In the genomic region with DNA sequence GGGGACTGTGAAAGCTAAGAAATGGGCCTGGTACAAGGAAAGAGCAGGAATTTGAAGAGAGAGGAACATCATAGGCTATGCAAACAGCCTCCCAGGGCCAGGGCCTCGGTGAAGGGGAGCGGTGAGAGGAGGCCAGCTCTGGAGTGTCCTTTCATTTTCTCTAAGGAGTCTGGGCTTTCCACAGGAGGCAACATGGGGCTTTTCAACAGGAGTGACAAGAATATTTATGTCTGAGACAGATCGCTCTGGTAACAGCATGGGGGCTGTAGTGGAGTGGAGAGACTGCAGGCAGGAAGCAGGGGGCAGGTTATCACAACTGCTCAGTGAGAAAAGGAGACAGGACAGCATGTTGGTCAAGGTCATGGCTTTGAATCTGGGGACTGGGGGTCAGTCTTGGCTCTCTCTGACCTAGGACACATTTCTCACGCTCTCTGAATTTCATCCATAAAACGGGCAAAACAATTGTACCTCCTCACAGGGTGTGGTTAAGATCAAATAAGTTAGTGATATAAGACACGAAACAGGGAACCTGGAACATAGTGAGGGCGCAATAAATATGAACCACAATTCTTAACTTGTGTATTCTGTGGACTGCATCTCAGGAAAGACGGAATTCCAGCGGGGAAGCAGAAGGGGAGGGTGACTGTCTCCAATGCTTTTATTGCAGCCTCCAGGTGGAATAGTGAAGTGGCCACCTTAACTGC, we compare ENCODE assay signal across 12 cellular contexts. TPM values are rescaled to one million over a fixed set of nuclear protein-coding genes. Genes with fewer than 3 reads are reported as not detected.
DNase-seq lines count a peak whose midpoint lies in the region; TF ChIP-seq lines count a peak whose summit lies in the region.
"Had no signal": no experiment of that assay in that cellular context is flagged by ENCODE, and none has a peak within 500 bp of the region (broad histone marks: within the 10 kb centered on the region; RNA-seq: fewer than 3 reads in every experiment).

No MANE protein-coding gene starts in this region.

- no peaks in the 10 kb centered on the region for H3K27me3 ChIP-seq in A673 (replicated peaks; ENCODE audit: insufficient read depth, low read depth, low read length, poor library complexity)
- H3K27me3 ChIP-seq in NT2/D1 (ENCODE audit: insufficient read depth, insufficient read length): no peaks in the 10 kb centered on the region
- no peaks in the 10 kb centered on the region for H3K27me3 ChIP-seq in dorsolateral prefrontal cortex
- no peaks in the 10 kb centered on the region for H3K27me3 ChIP-seq in muscle layer of duodenum (ENCODE audit: low read depth, low read length)
- no peaks in the 10 kb centered on the region for H3K27me3 ChIP-seq in MM.1S (replicated peaks; ENCODE audit: insufficient read depth, low read length)
- H3K27me3 ChIP-seq: BLaER1 had no signal

- no peaks in the 10 kb centered on the region for H3K9me2 ChIP-seq in MM.1S (replicated peaks; ENCODE audit: insufficient read depth, low read length)

- no peaks in the 10 kb centered on the region for H3K36me3 Mint-ChIP-seq in activated naive CD4-positive, alpha-beta T cell treated with anti-CD3 and anti-CD28 coated beads for 36 hours (ENCODE audit: low read depth)

- peaks cover 30% of the 10 kb centered on the region for H3K4me1 ChIP-seq in A673 (ENCODE audit: insufficient read depth, low read length, poor library complexity, severe bottlenecking)
- peaks cover 8% of the 10 kb centered on the region for H3K4me1 ChIP-seq in NT2/D1 (ENCODE audit: insufficient read depth, insufficient read length)
- H3K4me1 ChIP-seq in muscle layer of duodenum (ENCODE audit: control insufficient read depth in 1 of 2, insufficient read depth in 2 of 2, low read length in 2 of 2): peaks cover 19 to 47% of the 10 kb centered on the region in 2 donors
- peaks cover 7% of the 10 kb centered on the region; the same call in 1 of the 2 replicates for H3K4me1 ChIP-seq in MM.1S (ENCODE audit: low read length)

- DNase-seq in A673 (ENCODE audit: low spot score): peak; percentile 76
- DNase-seq in NT2/D1 (ENCODE audit: low read depth, low spot score): no peak
- no peak for DNase-seq in dorsolateral prefrontal cortex
- DNase-seq in activated naive CD4-positive, alpha-beta T cell treated with anti-CD3 and anti-CD28 coated beads for 36 hours: no peak
- DNase-seq in NCI-H510A (lab: John Stamatoyannopoulos, UW): no peak
- DNase-seq in KG1 (lab: John Stamatoyannopoulos, UW): no peak
- DNase-seq in MM.1S: no peak
- DNase-seq: amniotic stem cell had no signal

- CTCF ChIA-PET in A673 (lab: Charles Lee): interaction anchor here (1.3 kb wide), 1 partner anchor 111 kb away, joined by 4 read pairs; no protein-coding TSS in a partner anchor
- CTCF ChIA-PET in activated naive CD4-positive, alpha-beta T cell treated with anti-CD3 and anti-CD28 coated beads for 36 hours (lab: Charles Lee): interaction anchor here (1.0 to 1.5 kb wide), 3 partner anchors 13 to 111 kb away, joined by 3 to 4 read pairs (median 3); no protein-coding TSS in a partner anchor

- H2AFZ ChIP-seq in MM.1S (ENCODE audit: low read length): no peak overlapping the region

- no peak overlapping the region for H3K27ac Mint-ChIP-seq in activated naive CD4-positive, alpha-beta T cell treated with anti-CD3 and anti-CD28 coated beads for 36 hours
- H3K27ac Mint-ChIP-seq: T-helper 1 cell treated with Interleukin-12 subunit alpha and Interleukin-12 subunit beta and Interleukin-4 antibody, amounts not matched to agents 30 μg/mL and 1 μg/mL, for 36 hours had no signal

- no peak for TF ChIP-seq CTCF in A673 (conservative IDR thresholded peaks at IDR 0.05; ENCODE audit: low read depth, low read length)
- peak in 1 of 56 donors; percentile 9 for TF ChIP-seq CTCF in dorsolateral prefrontal cortex (IDR thresholded peaks at IDR 0.05 in 54 of 56, conservative IDR thresholded peaks at IDR 0.05 in 2 of 56; ENCODE audit: low read depth in 1 of 56, partially characterized antibody in 56 of 56)
- TF ChIP-seq CTCF in MM.1S (IDR thresholded peaks at IDR 0.05; ENCODE audit: low read length): no peak

- POLR2A ChIA-PET in A673 (lab: Charles Lee; ENCODE audit: low non-redundant PET): no interaction called here

- no peaks in the 10 kb centered on the region; the same call in 1 of the 2 replicates for H3F3A ChIP-seq in MM.1S (ENCODE audit: insufficient read depth, low read length)

- H3K4me1 Mint-ChIP-seq in activated naive CD4-positive, alpha-beta T cell treated with anti-CD3 and anti-CD28 coated beads for 36 hours (ENCODE audit: low read depth): peaks cover 14% of the 10 kb centered on the region

- no peaks in the 10 kb centered on the region for H3K9me3 Mint-ChIP-seq in activated naive CD4-positive, alpha-beta T cell treated with anti-CD3 and anti-CD28 coated beads for 36 hours
- H3K9me3 Mint-ChIP-seq: IgD-negative memory B cell; T-helper 1 cell treated with Interleukin-12 subunit alpha and Interleukin-12 subunit beta and Interleukin-4 antibody, amounts not matched to agents 30 μg/mL and 1 μg/mL, for 36 hours had no signal

- no peak overlapping the region for H3K4me2 ChIP-seq in MM.1S (ENCODE audit: low read depth, low read length)
- H3K4me2 ChIP-seq: BLaER1 had no signal

- no peak overlapping the region for H3K4me3 Mint-ChIP-seq in activated naive CD4-positive, alpha-beta T cell treated with anti-CD3 and anti-CD28 coated beads for 36 hours
- H3K4me3 Mint-ChIP-seq: IgD-negative memory B cell; T-helper 1 cell treated with Interleukin-12 subunit alpha and Interleukin-12 subunit beta and Interleukin-4 antibody, amounts not matched to agents 30 μg/mL and 1 μg/mL, for 36 hours had no signal

- peak overlapping the region; percentile 70 for H3K27ac ChIP-seq in A673 (ENCODE audit: low read depth, low read length, poor library complexity, severe bottlenecking)
- peak overlapping the region; percentile 73 to 99 (median 91) for H3K27ac ChIP-seq in dorsolateral prefrontal cortex
- peak overlapping the region; percentile 81 for H3K27ac ChIP-seq in muscle layer of duodenum (ENCODE audit: low read length)
- no peak overlapping the region for H3K27ac ChIP-seq in MM.1S (ENCODE audit: low read length)
- H3K27ac ChIP-seq: BLaER1 had no signal

- peak overlapping the region; percentile 58 for H3K9ac ChIP-seq in NT2/D1 (ENCODE audit: insufficient read length, low read depth)
- H3K9ac ChIP-seq in MM.1S (ENCODE audit: low read length): no peak overlapping the region
- H3K9ac ChIP-seq: BLaER1 had no signal

- H3K9me3 ChIP-seq in A673 (ENCODE audit: low read depth, low read length, poor library complexity, severe bottlenecking) (no peaks in the 10 kb centered on the region), NT2/D1 (ENCODE audit: insufficient read depth, low read length) (no peaks in the 10 kb centered on the region), muscle layer of duodenum (ENCODE audit: control insufficient read depth in 1 of 2, low read length in 2 of 2) (no peaks in the 10 kb centered on the region), MM.1S (replicated peaks; ENCODE audit: insufficient read depth, low read length) (no peaks in the 10 kb centered on the region; the same call in 1 of the 2 replicates)
- H3K9me3 ChIP-seq: BLaER1 had no signal

- H3K27me3 Mint-ChIP-seq in activated naive CD4-positive, alpha-beta T cell treated with anti-CD3 and anti-CD28 coated beads for 36 hours (ENCODE audit: low read depth): no peaks in the 10 kb centered on the region
- H3K27me3 Mint-ChIP-seq: IgD-negative memory B cell had no signal

- H3K4me3 ChIP-seq in A673 (ENCODE audit: low read depth, low read length, poor library complexity, severe bottlenecking) (no peak overlapping the region), NT2/D1 (ENCODE audit: insufficient read length, low read depth) (no peak overlapping the region), dorsolateral prefrontal cortex (peak overlapping the region in 1 of 59 donors; percentile 8), muscle layer of duodenum (ENCODE audit: low read depth in 1 of 2, low read length in 2 of 2) (no peak overlapping the region), MM.1S (ENCODE audit: low read length) (no peak overlapping the region)
- H3K4me3 ChIP-seq: BLaER1 had no signal

- intact Hi-C loops in A673 (cut with micrococcal nuclease; ENCODE audit: unreplicated experiment) (no loop called here), dorsolateral prefrontal cortex (cut with DNase I) (loop anchor here in 1 of 2 donors (5.0 kb wide), 1 partner anchor 105 kb away; no protein-coding TSS in a partner anchor)
- intact Hi-C loops in activated naive CD4-positive, alpha-beta T cell treated with anti-CD3 and anti-CD28 coated beads for 36 hours (cut with micrococcal nuclease): no loop called here

- H3K79me2 ChIP-seq in MM.1S (ENCODE audit: low read length): no peaks in the 10 kb centered on the region

- H3K36me3 ChIP-seq in A673 (ENCODE audit: insufficient read depth, low read length, poor library complexity, severe bottlenecking): no peaks in the 10 kb centered on the region
- H3K36me3 ChIP-seq in NT2/D1 (ENCODE audit: insufficient read depth, insufficient read length, low read length): no peaks in the 10 kb centered on the region
- H3K36me3 ChIP-seq in muscle layer of duodenum (ENCODE audit: control insufficient read depth in 1 of 2, insufficient read depth in 2 of 2, low read length in 2 of 2): no peaks in the 10 kb centered on the region
- no peaks in the 10 kb centered on the region for H3K36me3 ChIP-seq in MM.1S (replicated peaks; ENCODE audit: insufficient read depth, low read length)
- H3K36me3 ChIP-seq: BLaER1 had no signal

- BruUV-seq in A673 (replicated peaks; lab: Mats Ljungman, UMichigan): no TSS peak

- no peaks in the 10 kb centered on the region for H4K20me1 ChIP-seq in MM.1S (ENCODE audit: insufficient read depth, low read length)
- H4K20me1 ChIP-seq: BLaER1 had no signal

RNA-seq across cellular contexts. Expression of gene TOM1L2, which starts 49.9 kb away (rescaled TPM):
- total RNA-seq in A673 (2021) (10.0 and 15.2 TPM in 2 replicates), dorsolateral prefrontal cortex (100 to 1,000 TPM; 162 to 252 (median 211) TPM)
- 1 to 10 TPM; 9.8 to 9.9 TPM for total RNA-seq in activated naive CD4-positive, alpha-beta T cell treated with anti-CD3 and anti-CD28 coated beads for 36 hours

RNA-seq across cellular contexts. Expression of gene DRC3, which starts 50.3 kb away (rescaled TPM):
- 1.0 and 2.0 TPM in 2 replicates for total RNA-seq in A673 (2021)
- 10 to 100 TPM in 3 of 120 experiments, 1 to 10 TPM in 117; 1.4 to 14.1 (median 5.3) TPM for total RNA-seq in dorsolateral prefrontal cortex
- total RNA-seq in activated naive CD4-positive, alpha-beta T cell treated with anti-CD3 and anti-CD28 coated beads for 36 hours: under 1 TPM; 0.40 to 0.64 TPM

Comparison
In these comparisons a context has a peak if more than half of its experiments do, and no peak if none do; other contexts are left out.
1. RNA of gene TOM1L2, which starts 49.9 kb away (total RNA-seq): 162 to 252 TPM in dorsolateral prefrontal cortex; 10.0 to 15.2 TPM in A673 and 9.8 to 9.9 TPM in activated naive CD4-positive, alpha-beta T cell treated with anti-CD3 and anti-CD28 coated beads for 36 hours; every median in the first group is over 10 times any median in the second.